Comparison of ENCODE assay signal across 15 cellular contexts in genomic region chr6:144657691-144658090, GRCh38.
DNase-seq lines count a peak whose midpoint lies in the region; ATAC-seq, FAIRE-seq and TF ChIP-seq lines count a peak whose summit lies in the region.
"Had no signal": no experiment of that assay in that cellular context is flagged by ENCODE, and none has a peak within 500 bp of the region (broad histone marks: within the 10 kb centered on the region; RNA-seq: fewer than 3 reads in every experiment).

No MANE protein-coding gene starts in this region.

- no peaks in the 10 kb centered on the region for H3K36me3 Mint-ChIP-seq in astrocyte (ENCODE audit: low read depth, unreplicated experiment)
- H3K36me3 Mint-ChIP-seq in naive thymus-derived CD8-positive, alpha-beta T cell: peaks cover 0 to 7% (median 0%) of the 10 kb centered on the region in 3 donors
- no peaks in the 10 kb centered on the region for H3K36me3 Mint-ChIP-seq in endothelial cell (ENCODE audit: low read depth, unreplicated experiment)
- H3K36me3 Mint-ChIP-seq in stimulated activated effector memory CD8-positive, alpha-beta T cell treated with anti-CD3 and anti-CD28 coated beads, Interleukin-12 subunit alpha, Interleukin-12 subunit beta, amount 100 ng/mL, for 72 hours: peaks cover 9% of the 10 kb centered on the region

- peaks cover 16% of the 10 kb centered on the region for H3K4me1 Mint-ChIP-seq in astrocyte (ENCODE audit: low read depth, unreplicated experiment)
- H3K4me1 Mint-ChIP-seq in naive thymus-derived CD8-positive, alpha-beta T cell: peaks cover 21 to 88% (median 57%) of the 10 kb centered on the region in 4 donors
- H3K4me1 Mint-ChIP-seq in endothelial cell (ENCODE audit: unreplicated experiment): peaks cover 3% of the 10 kb centered on the region
- H3K4me1 Mint-ChIP-seq in stimulated activated effector memory CD8-positive, alpha-beta T cell treated with anti-CD3 and anti-CD28 coated beads, Interleukin-12 subunit alpha, Interleukin-12 subunit beta, amount 100 ng/mL, for 72 hours: peaks cover 33% of the 10 kb centered on the region

- no peak for ATAC-seq in naive thymus-derived CD8-positive, alpha-beta T cell
- ATAC-seq in stimulated activated effector memory CD8-positive, alpha-beta T cell treated with anti-CD3 and anti-CD28 coated beads, Interleukin-12 subunit alpha, Interleukin-12 subunit beta, amount 100 ng/mL, for 72 hours: no peak
- ATAC-seq: activated naive CD8-positive, alpha-beta T cell treated with anti-CD3 and anti-CD28 coated beads, Interleukin-2, amount 50 U/mL, for 24 hours had no signal

- intact Hi-C loops in esophagus squamous epithelium (cut with DNase I): no loop called here

- H3K4me3 Mint-ChIP-seq in astrocyte (ENCODE audit: unreplicated experiment) (no peak overlapping the region), endothelial cell (ENCODE audit: unreplicated experiment) (no peak overlapping the region)
- H3K4me3 Mint-ChIP-seq in naive thymus-derived CD8-positive, alpha-beta T cell: peak overlapping the region in 1 of 10 donors; percentile 19
- no peak overlapping the region for H3K4me3 Mint-ChIP-seq in stimulated activated effector memory CD8-positive, alpha-beta T cell treated with anti-CD3 and anti-CD28 coated beads, Interleukin-12 subunit alpha, Interleukin-12 subunit beta, amount 100 ng/mL, for 72 hours
- H3K4me3 Mint-ChIP-seq: activated naive CD8-positive, alpha-beta T cell treated with anti-CD3 and anti-CD28 coated beads, Interleukin-2, amount 50 U/mL, for 24 hours had no signal

- FAIRE-seq in astrocyte (lab: Jason Lieb, UNC): no peak
- FAIRE-seq: A204.1 had no signal

- POLR2A ChIA-PET in naive thymus-derived CD8-positive, alpha-beta T cell (lab: Charles Lee): no interaction called here

- no peak overlapping the region for H3K4me3 ChIP-seq in astrocyte (ENCODE audit: insufficient read depth, low read depth, low read length)
- no peak overlapping the region for H3K4me3 ChIP-seq in esophagus squamous epithelium

- H3K9ac ChIP-seq in astrocyte (ENCODE audit: low read length): no peak overlapping the region

- WGBS in esophagus squamous epithelium, 2 donors: 55 to 69% methylated on average over 2 of the region's 2 CpGs

- no peaks in the 10 kb centered on the region for H3K79me2 ChIP-seq in astrocyte (ENCODE audit: insufficient read depth, low read length)

- no peaks in the 10 kb centered on the region for H4K20me1 ChIP-seq in astrocyte (ENCODE audit: insufficient read depth, low read length)

- H3K4me1 ChIP-seq in astrocyte (ENCODE audit: insufficient read depth, low read length): peaks cover 17% of the 10 kb centered on the region
- peaks cover 4 to 55% (median 18%) of the 10 kb centered on the region in 3 donors for H3K4me1 ChIP-seq in esophagus squamous epithelium

- no peak overlapping the region for H2AFZ ChIP-seq in astrocyte (ENCODE audit: low read depth, low read length)

- TF ChIP-seq CTCF in astrocyte (IDR thresholded peaks at IDR 0.05; ENCODE audit: insufficient read depth, low read depth, low read length) (no peak), endothelial cell (IDR thresholded peaks at IDR 0.05; ENCODE audit: unreplicated experiment) (no peak), esophagus squamous epithelium (IDR thresholded peaks at IDR 0.05) (no peak)

- no peaks in the 10 kb centered on the region for H3K9me3 ChIP-seq in astrocyte (ENCODE audit: insufficient read depth, low read depth, low read length)
- no peaks in the 10 kb centered on the region for H3K9me3 ChIP-seq in esophagus squamous epithelium

- H3K36me3 ChIP-seq in astrocyte (ENCODE audit: insufficient read depth, low read length) (no peaks in the 10 kb centered on the region), esophagus squamous epithelium (no peaks in the 10 kb centered on the region)

- no peaks in the 10 kb centered on the region for H3K27me3 ChIP-seq in astrocyte (ENCODE audit: insufficient read depth, low read length)
- H3K27me3 ChIP-seq in esophagus squamous epithelium: no peaks in the 10 kb centered on the region

- H3K27ac Mint-ChIP-seq in astrocyte (ENCODE audit: unreplicated experiment): peak overlapping the region; percentile 26
- H3K27ac Mint-ChIP-seq in naive thymus-derived CD8-positive, alpha-beta T cell: peak overlapping the region in 9 of 10 donors; percentile 16 to 88 (median 54)
- H3K27ac Mint-ChIP-seq in endothelial cell (ENCODE audit: unreplicated experiment): no peak overlapping the region
- no peak overlapping the region for H3K27ac Mint-ChIP-seq in stimulated activated effector memory CD8-positive, alpha-beta T cell treated with anti-CD3 and anti-CD28 coated beads, Interleukin-12 subunit alpha, Interleukin-12 subunit beta, amount 100 ng/mL, for 72 hours
- H3K27ac Mint-ChIP-seq: activated naive CD8-positive, alpha-beta T cell treated with anti-CD3 and anti-CD28 coated beads, Interleukin-2, amount 50 U/mL, for 24 hours had no signal

- H3K27ac ChIP-seq in astrocyte (ENCODE audit: low read depth, low read length): no peak overlapping the region
- H3K27ac ChIP-seq in esophagus squamous epithelium: no peak overlapping the region

- peak overlapping the region; percentile 6 for H3K4me2 ChIP-seq in astrocyte (ENCODE audit: low read length)

- TF ChIP-seq POLR2A in esophagus squamous epithelium (IDR thresholded peaks at IDR 0.05): no peak

- DNase-seq in NCI-H1694 treated with DMSO at 0.1 percent for 48 hours (lab: John Stamatoyannopoulos, UW) (peak; percentile 18), NCI-H1694 (lab: John Stamatoyannopoulos, UW) (no peak), NCI-H146 treated with DMSO at 0.1 percent for 48 hours (lab: John Stamatoyannopoulos, UW; ENCODE audit: unreplicated experiment) (peak; percentile 90), astrocyte (ENCODE audit: low read depth) (no peak), endothelial cell (ENCODE audit: low spot score) (no peak), esophagus squamous epithelium (lab: John Stamatoyannopoulos, UW) (no peak)
- DNase-seq in naive thymus-derived CD8-positive, alpha-beta T cell: no peak
- no peak for DNase-seq in stimulated activated effector memory CD8-positive, alpha-beta T cell treated with anti-CD3 and anti-CD28 coated beads, Interleukin-12 subunit alpha, Interleukin-12 subunit beta, amount 100 ng/mL, for 72 hours (ENCODE audit: low spot score in 2 of 2)
- DNase-seq: activated CD4-positive, alpha-beta T cell treated with anti-CD3 and anti-CD28 coated beads, Interleukin-2, amount 50 U/mL, for 1 hour; activated naive CD8-positive, alpha-beta T cell treated with anti-CD3 and anti-CD28 coated beads, Interleukin-2, amount 50 U/mL, for 24 hours; GF-D8; glutamatergic neuron; stimulated activated CD4-positive, alpha-beta T cell treated with anti-CD3 and anti-CD28 coated beads, Interleukin-4, amount 100 ng/mL, for 24 hours; SW 1271 had no signal

- H3K9me3 Mint-ChIP-seq in astrocyte (ENCODE audit: unreplicated experiment) (no peaks in the 10 kb centered on the region), endothelial cell (ENCODE audit: unreplicated experiment) (no peaks in the 10 kb centered on the region)
- H3K9me3 Mint-ChIP-seq in naive thymus-derived CD8-positive, alpha-beta T cell: no peaks in the 10 kb centered on the region
- H3K9me3 Mint-ChIP-seq in stimulated activated effector memory CD8-positive, alpha-beta T cell treated with anti-CD3 and anti-CD28 coated beads, Interleukin-12 subunit alpha, Interleukin-12 subunit beta, amount 100 ng/mL, for 72 hours: no peaks in the 10 kb centered on the region

- no peaks in the 10 kb centered on the region for H3K27me3 Mint-ChIP-seq in astrocyte (ENCODE audit: low read depth, unreplicated experiment)
- H3K27me3 Mint-ChIP-seq in naive thymus-derived CD8-positive, alpha-beta T cell: no peaks in the 10 kb centered on the region
- no peaks in the 10 kb centered on the region for H3K27me3 Mint-ChIP-seq in endothelial cell (ENCODE audit: unreplicated experiment)
- H3K27me3 Mint-ChIP-seq: activated naive CD8-positive, alpha-beta T cell treated with anti-CD3 and anti-CD28 coated beads, Interleukin-2, amount 50 U/mL, for 24 hours had no signal

Comparison
In these comparisons a context has a peak if more than half of its experiments do, and no peak if none do; other contexts are left out.
1. DNase-seq: peak in NCI-H1694 treated with DMSO at 0.1 percent for 48 hours (single experiment) and NCI-H146 treated with DMSO at 0.1 percent for 48 hours (single experiment); none in NCI-H1694 (single experiment), astrocyte (single experiment), naive thymus-derived CD8-positive, alpha-beta T cell (0 of 10), endothelial cell (single experiment), stimulated activated effector memory CD8-positive, alpha-beta T cell treated with anti-CD3 and anti-CD28 coated beads, Interleukin-12 subunit alpha, Interleukin-12 subunit beta, amount 100 ng/mL, for 72 hours (0 of 2) and esophagus squamous epithelium (single experiment).
2. H3K27ac Mint-ChIP-seq: peak in astrocyte (single experiment) and naive thymus-derived CD8-positive, alpha-beta T cell (9 of 10); none in endothelial cell (single experiment) and stimulated activated effector memory CD8-positive, alpha-beta T cell treated with anti-CD3 and anti-CD28 coated beads, Interleukin-12 subunit alpha, Interleukin-12 subunit beta, amount 100 ng/mL, for 72 hours (single experiment).